9 cellular contexts compared by ENCODE assay signal in the genomic region with DNA sequence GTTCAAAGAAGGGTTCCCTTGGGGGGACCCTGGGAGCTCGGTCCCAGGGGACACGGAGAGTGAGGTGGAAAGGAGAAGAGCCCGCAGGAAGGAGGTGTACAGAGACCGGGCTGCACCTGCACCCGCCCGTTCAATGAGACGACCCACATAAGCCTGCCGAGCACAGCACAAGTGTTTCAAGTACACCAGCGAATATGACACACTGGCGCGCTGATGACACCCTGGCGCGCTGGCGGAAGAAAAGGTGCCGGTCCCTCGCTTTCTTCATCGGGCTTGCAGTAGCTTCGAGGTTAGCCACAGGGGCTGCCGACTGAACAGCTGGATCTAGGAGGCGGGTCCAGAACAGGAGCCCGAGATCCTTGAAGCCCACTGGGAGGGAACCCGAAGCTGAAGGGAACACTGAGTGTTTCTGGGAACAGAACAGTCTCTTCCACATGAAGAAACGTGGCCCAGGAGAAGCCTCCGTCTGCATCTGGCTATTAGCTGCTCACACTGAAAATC. TPM values are rescaled to one million over a fixed set of nuclear protein-coding genes. Genes with fewer than 3 reads are reported as not detected.
DNase-seq lines count a peak whose midpoint lies in the region; ATAC-seq and TF ChIP-seq lines count a peak whose summit lies in the region.
"Had no signal": no experiment of that assay in that cellular context is flagged by ENCODE, and none has a peak within 500 bp of the region (broad histone marks: within the 10 kb centered on the region; RNA-seq: fewer than 3 reads in every experiment).

No MANE protein-coding gene starts in this region.

- H3K27ac ChIP-seq in heart right ventricle (peak overlapping the region in 5 of 10 donors; percentile 1 to 83 (median 81)), angular gyrus (ENCODE audit: low read depth, low read length) (peak overlapping the region; percentile 2), vagina (peak overlapping the region; percentile 79)

- H3K36me3 ChIP-seq in heart right ventricle (peaks cover 0 to 43% (median 0%) of the 10 kb centered on the region in 9 donors), vagina (peaks cover 0 to 27% of the 10 kb centered on the region in 2 donors)

- H3K36me3 Mint-ChIP-seq in memory B cell = peaks cover 10% of the 10 kb centered on the region

- no peaks in the 10 kb centered on the region for H3K27me3 Mint-ChIP-seq in memory B cell

- peaks cover 14% of the 10 kb centered on the region for H3K4me1 Mint-ChIP-seq in memory B cell

- ATAC-seq in heart right ventricle = peak in 1 of 8 donors; percentile 6
- ATAC-seq in Right ventricle myocardium inferior = no peak
- ATAC-seq in memory B cell (ENCODE audit: low read depth) = no peak
- no peak for ATAC-seq in HG03045 (IDR thresholded peaks at IDR 0.05; ENCODE audit: unreplicated experiment)

- DNase-seq in heart right ventricle = no peak
- no peak for DNase-seq in Right ventricle myocardium inferior (ENCODE audit: missing footprints)
- DNase-seq in memory B cell (ENCODE audit: low spot score in 2 of 2) = no peak
- no peak for DNase-seq in vagina (ENCODE audit: extremely low spot score in 2 of 2)
- DNase-seq in DMS53 (lab: John Stamatoyannopoulos, UW) = no peak
- no peak for DNase-seq in NCI-H446 treated with DMSO at 0.1 percent for 48 hours (lab: John Stamatoyannopoulos, UW)
- DNase-seq: NCI-H2171 treated with DMSO at 0.1 percent for 48 hours had no signal

- intact Hi-C loops in heart right ventricle (cut with DNase I) (loop anchor here in 6 of 10 donors (5.0 to 10.0 kb wide), 9 partner anchors 34 to 242 kb away; a partner anchor contains a TSS), Right ventricle myocardium inferior (cut with DNase I) (loop anchor here (5.0 kb wide), 3 partner anchors 99 to 166 kb away; a partner anchor contains a TSS), vagina (cut with DNase I) (loop anchor here (10.0 kb wide), 1 partner anchor 102 kb away; a partner anchor contains a TSS)

- peak overlapping the region; percentile 92 for H3K4me3 Mint-ChIP-seq in memory B cell

- H3K4me1 ChIP-seq in heart right ventricle (peaks cover 7 to 28% (median 20%) of the 10 kb centered on the region in 9 donors), vagina (peaks cover 25% of the 10 kb centered on the region)

- WGBS in heart right ventricle, 2 donors = 90% methylated on average over 24 of the region's 24 CpGs

- TF ChIP-seq POLR2A in vagina (IDR thresholded peaks at IDR 0.05) = no peak

- H3K9me3 Mint-ChIP-seq in memory B cell = no peaks in the 10 kb centered on the region

- H3K27ac Mint-ChIP-seq in memory B cell = peak overlapping the region; percentile 83

- no peaks in the 10 kb centered on the region for H3K27me3 ChIP-seq in heart right ventricle
- H3K27me3 ChIP-seq in vagina = no peaks in the 10 kb centered on the region

- peak overlapping the region in 8 of 10 donors; percentile 37 to 74 (median 66) for H3K4me3 ChIP-seq in heart right ventricle
- H3K4me3 ChIP-seq in vagina = peak overlapping the region; percentile 65 to 68

- H3K9me3 ChIP-seq in heart right ventricle = no peaks in the 10 kb centered on the region
- H3K9me3 ChIP-seq in vagina = no peaks in the 10 kb centered on the region

- no peak for TF ChIP-seq CTCF in heart right ventricle (IDR thresholded peaks at IDR 0.05)
- no peak for TF ChIP-seq CTCF in vagina (IDR thresholded peaks at IDR 0.05)

RNA-seq across cellular contexts. Expression of a gene that starts 1.4 kb away (rescaled TPM):
- total RNA-seq in heart right ventricle = 10 to 100 TPM; 26.0 to 52.1 (median 33.7) TPM
- 10 to 100 TPM; 31.0 to 31.4 TPM for polyA plus RNA-seq in heart right ventricle
- 37.1 TPM for total RNA-seq in Right ventricle myocardium inferior
- total RNA-seq in vagina = 125 TPM

RNA-seq across cellular contexts. Expression of a gene that starts 47.7 kb away (rescaled TPM):
- 10 to 100 TPM in 8 of 10 donors, 1 to 10 TPM in 2; 6.6 to 14.4 (median 12.7) TPM for total RNA-seq in heart right ventricle
- polyA plus RNA-seq in heart right ventricle = 10 to 100 TPM; 12.6 to 45.1 TPM
- total RNA-seq in Right ventricle myocardium inferior = 12.2 TPM
- 53.8 TPM for total RNA-seq in vagina
